In the genomic region with DNA sequence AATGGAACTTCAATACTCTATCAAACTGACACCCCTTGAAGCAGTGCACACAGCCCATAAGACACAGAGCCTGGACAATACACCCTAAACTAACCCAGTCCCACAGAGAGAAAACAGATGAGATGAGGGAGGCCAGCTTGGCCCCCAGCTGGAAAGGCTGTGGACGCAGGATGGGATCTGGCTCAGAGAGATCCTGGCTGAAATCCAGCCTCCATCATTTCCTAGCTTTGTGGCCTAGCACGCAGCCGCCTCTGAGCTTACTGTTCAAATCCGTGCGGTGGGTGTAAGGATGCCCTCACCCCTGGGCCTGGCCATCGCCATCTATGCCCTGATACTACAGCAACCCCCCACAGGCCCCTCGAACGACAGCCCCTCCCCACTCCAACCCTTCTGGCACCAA, we compare ENCODE assay signal across 1 cellular context.
TF ChIP-seq lines count a peak whose summit lies in the region.

No MANE protein-coding gene starts in this region.

TF ChIP-seq in SK-N-SH, 30 proteins besides CTCF, POLR2A, EP300 and RAD21 (continued from another document):
- no peak for TF ChIP-seq ELF1 (IDR thresholded peaks at IDR 0.05)
- TF ChIP-seq FOXM1 (IDR thresholded peaks at IDR 0.05; ENCODE audit: low read depth), result no peak
